Comparison of ENCODE assay signal across 21 cellular contexts in genomic region chr7:149462101-149462520, GRCh38. TPM values are rescaled to one million over a fixed set of nuclear protein-coding genes. Genes with fewer than 3 reads are reported as not detected.
A peak's percentile ranks its signal among the peaks of the same experiment; 100 is the strongest.
DNase-seq lines count a peak whose midpoint lies in the region; ATAC-seq and TF ChIP-seq lines count a peak whose summit lies in the region.
"Had no signal": no experiment of that assay in that cellular context is flagged by ENCODE, and none has a peak within 500 bp of the region (broad histone marks: within the 10 kb centered on the region; RNA-seq: fewer than 3 reads in every experiment).

No MANE protein-coding gene starts in this region.

- H3K79me2 ChIP-seq in mammary epithelial cell (ENCODE audit: insufficient read depth, low read length), result peaks cover 28% of the 10 kb centered on the region

- no peak overlapping the region for H3K27ac Mint-ChIP-seq in activated T-helper 1 cell treated with anti-CD3 and anti-CD28 coated beads, Interleukin-12 subunit alpha, Interleukin-12 subunit beta, Interleukin-2, Interleukin-4 antibody, amounts not matched to agents 30 ng/mL and 10 ng/mL and 1 ng/mL, durations not matched to agents 14 hours and 24 hours and 36 hours

- H3K36me3 ChIP-seq in mammary epithelial cell (ENCODE audit: insufficient read depth, low read length), result no peaks in the 10 kb centered on the region
- H3K36me3 ChIP-seq in breast epithelium, result no peaks in the 10 kb centered on the region
- H3K36me3 ChIP-seq: suprapubic skin had no signal

- DNase-seq in mammary epithelial cell (peak; percentile 42), breast epithelium (ENCODE audit: low spot score in 2 of 2) (no peak), mucosa of gallbladder (ENCODE audit: low spot score) (peak; percentile 1), activated gamma-delta T cell (lab: John Stamatoyannopoulos, UW) (no peak), SIG-M5 treated with dmso at 0.1 percent for 504 hours (lab: John Stamatoyannopoulos, UW; ENCODE audit: unreplicated experiment) (no peak)
- DNase-seq in activated T-helper 1 cell treated with anti-CD3 and anti-CD28 coated beads, Interleukin-12 subunit alpha, Interleukin-12 subunit beta, Interleukin-2, Interleukin-4 antibody, amounts not matched to agents 30 ng/mL and 10 ng/mL and 1 ng/mL, durations not matched to agents 14 hours and 24 hours and 36 hours (ENCODE audit: low spot score), result no peak
- DNase-seq: activated CD4-positive, alpha-beta T cell treated with anti-CD3 and anti-CD28 coated beads for 4 hours; activated CD8-positive, alpha-beta memory T cell treated with anti-CD3 and anti-CD28 coated beads, Interleukin-2, amount 50 U/mL, for 48 hours; COR-L47; dermis blood vessel endothelial cell; foreskin melanocyte; MV-4-11; NCI-H1930; NCI-H345; retina; stimulated activated CD8-positive, alpha-beta memory T cell treated with anti-CD3 and anti-CD28 coated beads, Interleukin-4, amount 100 ng/mL, for 48 hours had no signal

- WGBS in mammary epithelial cell (ENCODE audit: low coverage, missing lambda C conversion rate), result 88% methylated on average over 9 of the region's 9 CpGs

- H3K4me1 Mint-ChIP-seq in activated T-helper 1 cell treated with anti-CD3 and anti-CD28 coated beads, Interleukin-12 subunit alpha, Interleukin-12 subunit beta, Interleukin-2, Interleukin-4 antibody, amounts not matched to agents 30 ng/mL and 10 ng/mL and 1 ng/mL, durations not matched to agents 14 hours and 24 hours and 36 hours (ENCODE audit: low read depth), result peaks cover 23% of the 10 kb centered on the region

- H3K36me3 Mint-ChIP-seq in activated T-helper 1 cell treated with anti-CD3 and anti-CD28 coated beads, Interleukin-12 subunit alpha, Interleukin-12 subunit beta, Interleukin-2, Interleukin-4 antibody, amounts not matched to agents 30 ng/mL and 10 ng/mL and 1 ng/mL, durations not matched to agents 14 hours and 24 hours and 36 hours (ENCODE audit: low read depth), result peaks cover 2% of the 10 kb centered on the region

- TF ChIP-seq POLR2A in breast epithelium (IDR thresholded peaks at IDR 0.05), result no peak

- intact Hi-C loops in mammary epithelial cell (cut with micrococcal nuclease) (no loop called here), breast epithelium (cut with DNase I; ENCODE audit: low total_unique reads) (no loop called here)
- intact Hi-C loops in activated T-helper 1 cell treated with anti-CD3 and anti-CD28 coated beads, Interleukin-12 subunit alpha, Interleukin-12 subunit beta, Interleukin-2, Interleukin-4 antibody, amounts not matched to agents 30 ng/mL and 10 ng/mL and 1 ng/mL, durations not matched to agents 14 hours and 24 hours and 36 hours (cut with micrococcal nuclease), result no loop called here

- no peak overlapping the region for H3K4me3 ChIP-seq in mammary epithelial cell (replicated peaks in 1 of 3; ENCODE audit: insufficient read depth in 1 of 3, low read depth in 2 of 3, low read length in 3 of 3)
- H3K4me3 ChIP-seq in breast epithelium, result no peak overlapping the region
- H3K4me3 ChIP-seq: SJSA1, suprapubic skin had no signal

- no TSS peak for BruUV-seq in mammary epithelial cell (replicated peaks; lab: Mats Ljungman, UMichigan)

- TF ChIP-seq CTCF in mammary epithelial cell (conservative IDR thresholded peaks at IDR 0.05 in 1 of 2, IDR thresholded peaks at IDR 0.05 in 1 of 2; ENCODE audit: extremely low read depth in 1 of 2, insufficient read depth in 1 of 2, low read depth in 1 of 2, low read length in 2 of 2), result no peak
- TF ChIP-seq CTCF in breast epithelium (IDR thresholded peaks at IDR 0.05), result no peak

- dilution Hi-C loops in mammary epithelial cell (cut with HindIII; ENCODE audit: low sequenced_read_pairs), result no loop called here

- no peak overlapping the region for H2AFZ ChIP-seq in mammary epithelial cell (ENCODE audit: low read depth, low read length)

- H3K9ac ChIP-seq in mammary epithelial cell (ENCODE audit: insufficient read depth, low read length), result no peak overlapping the region
- H3K9ac ChIP-seq: KMS-11 had no signal

- ATAC-seq in esophagus mucosa, result no peak
- ATAC-seq: Panc1 had no signal

- H3K27ac ChIP-seq in mammary epithelial cell (ENCODE audit: insufficient read depth, low read depth, low read length), result no peak overlapping the region
- no peak overlapping the region for H3K27ac ChIP-seq in breast epithelium
- H3K27ac ChIP-seq: KMS-11, SJSA1, suprapubic skin had no signal

- peak overlapping the region; percentile 60 for H3K4me3 Mint-ChIP-seq in activated T-helper 1 cell treated with anti-CD3 and anti-CD28 coated beads, Interleukin-12 subunit alpha, Interleukin-12 subunit beta, Interleukin-2, Interleukin-4 antibody, amounts not matched to agents 30 ng/mL and 10 ng/mL and 1 ng/mL, durations not matched to agents 14 hours and 24 hours and 36 hours

- peaks cover 5% of the 10 kb centered on the region for H3K4me1 ChIP-seq in mammary epithelial cell (ENCODE audit: insufficient read depth, low read length)
- H3K4me1 ChIP-seq in breast epithelium, result no peaks in the 10 kb centered on the region

- H3K9me3 Mint-ChIP-seq in activated T-helper 1 cell treated with anti-CD3 and anti-CD28 coated beads, Interleukin-12 subunit alpha, Interleukin-12 subunit beta, Interleukin-2, Interleukin-4 antibody, amounts not matched to agents 30 ng/mL and 10 ng/mL and 1 ng/mL, durations not matched to agents 14 hours and 24 hours and 36 hours, result no peaks in the 10 kb centered on the region

- H3K9me3 ChIP-seq in mammary epithelial cell (replicated peaks; ENCODE audit: insufficient read depth, low read length) (no peaks in the 10 kb centered on the region), breast epithelium (no peaks in the 10 kb centered on the region)
- H3K9me3 ChIP-seq: suprapubic skin had no signal

- no peaks in the 10 kb centered on the region for H4K20me1 ChIP-seq in mammary epithelial cell (ENCODE audit: insufficient read depth, low read length)

- H3K27me3 Mint-ChIP-seq in activated T-helper 1 cell treated with anti-CD3 and anti-CD28 coated beads, Interleukin-12 subunit alpha, Interleukin-12 subunit beta, Interleukin-2, Interleukin-4 antibody, amounts not matched to agents 30 ng/mL and 10 ng/mL and 1 ng/mL, durations not matched to agents 14 hours and 24 hours and 36 hours (ENCODE audit: insufficient read depth), result peaks cover 27% of the 10 kb centered on the region

- in situ Hi-C loops in mammary epithelial cell (cut with MboI; ENCODE audit: low sequenced_read_pairs in 2 of 2), result no loop called here

- H3K27me3 ChIP-seq in mammary epithelial cell (ENCODE audit: insufficient read depth, low read length) (no peaks in the 10 kb centered on the region), breast epithelium (no peaks in the 10 kb centered on the region)
- H3K27me3 ChIP-seq: suprapubic skin had no signal

- CTCF ChIA-PET in mammary epithelial cell (lab: Charles Lee; ENCODE audit: low non-redundant PET), result no interaction called here

- no peak overlapping the region for H3K4me2 ChIP-seq in mammary epithelial cell (ENCODE audit: insufficient read depth, low read depth, low read length)

RNA-seq across cellular contexts. Expression of gene ZNF777, which starts 1.2 kb away (rescaled TPM):
- total RNA-seq in mammary epithelial cell (10 to 100 TPM in 1 of 2 donors, 1 to 10 TPM in 1; 9.2 to 20.0 TPM), breast epithelium (1 to 10 TPM; 5.1 to 8.5 (median 8.2) TPM), mucosa of gallbladder (13.7 TPM), esophagus mucosa (7.2 TPM)
- polyA plus RNA-seq in mammary epithelial cell, result 8.4 TPM
- polyA minus RNA-seq in mammary epithelial cell, result 1.4 TPM
- total RNA-seq in activated T-helper 1 cell treated with anti-CD3 and anti-CD28 coated beads, Interleukin-12 subunit alpha, Interleukin-12 subunit beta, Interleukin-2, Interleukin-4 antibody, amounts not matched to agents 30 ng/mL and 10 ng/mL and 1 ng/mL, durations not matched to agents 14 hours and 24 hours and 36 hours, result 19.0 and 19.3 TPM in 2 replicates

RNA-seq across cellular contexts. Expression of gene ZNF746, which starts 35.5 kb away (rescaled TPM):
- 10 to 100 TPM; 22.1 to 34.3 TPM for total RNA-seq in mammary epithelial cell
- 9.4 TPM for polyA plus RNA-seq in mammary epithelial cell
- polyA minus RNA-seq in mammary epithelial cell, result 22.3 TPM
- 10 to 100 TPM; 23.5 to 27.5 (median 23.7) TPM for total RNA-seq in breast epithelium
- 27.7 and 28.1 TPM in 2 replicates for total RNA-seq in activated T-helper 1 cell treated with anti-CD3 and anti-CD28 coated beads, Interleukin-12 subunit alpha, Interleukin-12 subunit beta, Interleukin-2, Interleukin-4 antibody, amounts not matched to agents 30 ng/mL and 10 ng/mL and 1 ng/mL, durations not matched to agents 14 hours and 24 hours and 36 hours
- total RNA-seq in mucosa of gallbladder, result 20.0 TPM
- 7.9 TPM for total RNA-seq in esophagus mucosa

Comparison
In these comparisons a context has a peak if more than half of its experiments do, and no peak if none do; other contexts are left out.
1. DNase-seq: peak in mammary epithelial cell (single experiment) and mucosa of gallbladder (single experiment); none in breast epithelium (0 of 2), activated T-helper 1 cell treated with anti-CD3 and anti-CD28 coated beads, Interleukin-12 subunit alpha, Interleukin-12 subunit beta, Interleukin-2, Interleukin-4 antibody, amounts not matched to agents 30 ng/mL and 10 ng/mL and 1 ng/mL, durations not matched to agents 14 hours and 24 hours and 36 hours (single experiment), activated gamma-delta T cell (single experiment) and SIG-M5 treated with dmso at 0.1 percent for 504 hours (single experiment).